In genomic region chr6:49325901-49326300, GRCh38 we compare ENCODE assay signal across 19 cellular contexts.
DNase-seq lines count a peak whose midpoint lies in the region; ATAC-seq, FAIRE-seq and TF ChIP-seq lines count a peak whose summit lies in the region.
"Had no signal": no experiment of that assay in that cellular context is flagged by ENCODE, and none has a peak within 500 bp of the region (broad histone marks: within the 10 kb centered on the region; RNA-seq: fewer than 3 reads in every experiment).

No MANE protein-coding gene starts in this region.

- TF ChIP-seq CTCF in IMR-90 (conservative IDR thresholded peaks at IDR 0.05; ENCODE audit: low read depth, low read length) (no peak), cardiac fibroblast (IDR thresholded peaks at IDR 0.05; ENCODE audit: low read depth, low read length) (no peak)

- H4K20me1 ChIP-seq in BLaER1 treated with 17β-estradiol and CSF1 and Interleukin-3, amounts not matched to agents 10 nM and 100 nM = no peaks in the 10 kb centered on the region
- H4K20me1 ChIP-seq in IMR-90 (ENCODE audit: insufficient read depth, low read length) = no peaks in the 10 kb centered on the region

- H4K5ac ChIP-seq in IMR-90 (ENCODE audit: low read depth, low read length) = peak overlapping the region; percentile 26; the same call in 1 of the 2 replicates

- POLR2A ChIA-PET in IMR-90 (lab: Charles Lee; ENCODE audit: unreplicated experiment) = no interaction called here
- POLR2A ChIA-PET in activated CD4-positive, alpha-beta memory T cell treated with anti-CD3 and anti-CD28 coated beads, Interleukin-2, amount 10 ng/mL, durations not matched to agents 7 days and 5 days (lab: Charles Lee) = no interaction called here

- CTCF ChIA-PET in IMR-90 (lab: Yijun Ruan, JAX) = no interaction called here
- CTCF ChIA-PET in activated CD4-positive, alpha-beta memory T cell treated with anti-CD3 and anti-CD28 coated beads, Interleukin-2, amount 10 ng/mL, durations not matched to agents 7 days and 5 days (lab: Charles Lee) = no interaction called here

- H3K4me1 ChIP-seq in BLaER1 treated with 17β-estradiol and CSF1 and Interleukin-3, amounts not matched to agents 10 nM and 100 nM = peaks cover 4 to 25% (median 12%) of the 10 kb centered on the region in 10 experiments; a peak in 17 of 20 replicates
- H3K4me1 ChIP-seq in IMR-90 (ENCODE audit: control insufficient read depth, insufficient read depth, low read length) = no peaks in the 10 kb centered on the region; the same call in 1 of the 2 replicates
- H3K4me1 ChIP-seq: adrenal gland, testis had no signal

- H3K4me3 ChIP-seq in BLaER1 treated with 17β-estradiol and CSF1 and Interleukin-3, amounts not matched to agents 10 nM and 100 nM = no peak overlapping the region
- H3K4me3 ChIP-seq in IMR-90 (ENCODE audit: insufficient read depth, low read depth, low read length) = no peak overlapping the region
- H3K4me3 ChIP-seq in cardiac fibroblast (replicated peaks in 1 of 2; ENCODE audit: low read depth in 2 of 2, low read length in 2 of 2) = no peak overlapping the region
- H3K4me3 ChIP-seq: adrenal gland, neural progenitor cell, testis had no signal

- peaks cover 4% of the 10 kb centered on the region for H3K9me1 ChIP-seq in IMR-90 (ENCODE audit: insufficient read depth, low read length)

- H2BK120ac ChIP-seq in IMR-90 (ENCODE audit: low read depth, low read length) = peak overlapping the region; percentile 98

- BruUV-seq in IMR-90 (replicated peaks; lab: Mats Ljungman, UMichigan) = no TSS peak

- H3K18ac ChIP-seq in IMR-90 (ENCODE audit: low read depth, low read length) = peak overlapping the region; percentile 74; the same call in 1 of the 2 replicates

- peak overlapping the region; percentile 38 to 93 for H4K8ac ChIP-seq in IMR-90 (ENCODE audit: low read depth in 2 of 2, low read length in 2 of 2)

- H3K4me3 Mint-ChIP-seq in activated CD4-positive, alpha-beta memory T cell treated with anti-CD3 and anti-CD28 coated beads, Interleukin-2, amount 10 ng/mL, durations not matched to agents 7 days and 5 days = no peak overlapping the region
- H3K4me3 Mint-ChIP-seq: activated T-helper 17 cell treated with anti-CD3 and anti-CD28 coated beads, Interleukin-2, amount 50 U/mL, for 72 hours; neural progenitor cell had no signal

- no peaks in the 10 kb centered on the region for H3K4me1 Mint-ChIP-seq in activated CD4-positive, alpha-beta memory T cell treated with anti-CD3 and anti-CD28 coated beads, Interleukin-2, amount 10 ng/mL, durations not matched to agents 7 days and 5 days
- H3K4me1 Mint-ChIP-seq: activated T-helper 17 cell treated with anti-CD3 and anti-CD28 coated beads, Interleukin-2, amount 50 U/mL, for 72 hours had no signal

- H3K23ac ChIP-seq in IMR-90 (ENCODE audit: low read depth, low read length) = peak overlapping the region; percentile 98

- H3K79me1 ChIP-seq in IMR-90 (ENCODE audit: low read depth in 1 of 2, low read length in 2 of 2) = no peaks in the 10 kb centered on the region

- H2AK5ac ChIP-seq in IMR-90 (ENCODE audit: low read depth, low read length) = peak overlapping the region; percentile 83; the same call in 1 of the 2 replicates

- H3K27ac Mint-ChIP-seq in activated CD4-positive, alpha-beta memory T cell treated with anti-CD3 and anti-CD28 coated beads, Interleukin-2, amount 10 ng/mL, durations not matched to agents 7 days and 5 days = no peak overlapping the region
- H3K27ac Mint-ChIP-seq: activated T-helper 17 cell treated with anti-CD3 and anti-CD28 coated beads, Interleukin-2, amount 50 U/mL, for 72 hours; neural progenitor cell had no signal

- peak overlapping the region; percentile 99 for H2BK20ac ChIP-seq in IMR-90 (ENCODE audit: low read depth, low read length)

- FAIRE-seq in frontal cortex (lab: Jason Lieb, UNC) = no peak
- FAIRE-seq: TTC549 had no signal

- no peak for TF ChIP-seq POLR2A in IMR-90 (IDR thresholded peaks at IDR 0.05; ENCODE audit: low read depth, low read length)

- no peaks in the 10 kb centered on the region for H3K27me3 Mint-ChIP-seq in activated CD4-positive, alpha-beta memory T cell treated with anti-CD3 and anti-CD28 coated beads, Interleukin-2, amount 10 ng/mL, durations not matched to agents 7 days and 5 days
- H3K27me3 Mint-ChIP-seq: activated T-helper 17 cell treated with anti-CD3 and anti-CD28 coated beads, Interleukin-2, amount 50 U/mL, for 72 hours had no signal

- H2BK5ac ChIP-seq in IMR-90 (ENCODE audit: low read depth, low read length, poor library complexity, severe bottlenecking) = peak overlapping the region; percentile 94

- H3K9ac ChIP-seq in BLaER1 treated with 17β-estradiol and CSF1 and Interleukin-3, amounts not matched to agents 10 nM and 100 nM = no peak overlapping the region
- no peak overlapping the region for H3K9ac ChIP-seq in IMR-90 (ENCODE audit: low read depth, low read length)
- H3K9ac ChIP-seq: neural progenitor cell had no signal

- H3K56ac ChIP-seq in IMR-90 (ENCODE audit: extremely low read depth, insufficient read depth, low read length) = peak overlapping the region; percentile 70

- peak overlapping the region; percentile 97 for H3K14ac ChIP-seq in IMR-90 (replicated peaks; ENCODE audit: low read depth, low read length)

- no peaks in the 10 kb centered on the region for H3K36me3 Mint-ChIP-seq in activated CD4-positive, alpha-beta memory T cell treated with anti-CD3 and anti-CD28 coated beads, Interleukin-2, amount 10 ng/mL, durations not matched to agents 7 days and 5 days (ENCODE audit: low read depth)
- H3K36me3 Mint-ChIP-seq: neural progenitor cell had no signal

- in situ Hi-C loops in IMR-90 (cut with MboI; ENCODE audit: low sequenced_read_pairs) = no loop called here

- H2AFZ ChIP-seq in IMR-90 (replicated peaks; ENCODE audit: low read length, poor library complexity) = peak overlapping the region; percentile 35
- H2AFZ ChIP-seq: neural progenitor cell had no signal

- intact Hi-C loops in IMR-90 (cut with micrococcal nuclease) = no loop called here

- no peak for DNase-seq in IMR-90
- DNase-seq in cardiac fibroblast (ENCODE audit: low read depth in 2 of 2) = peak; percentile 8 to 46
- DNase-seq in kidney glomerular epithelial cell (lab: John Stamatoyannopoulos, UW) = peak; percentile 20
- DNase-seq in occipital lobe (lab: John Stamatoyannopoulos, UW) = no peak
- no peak for DNase-seq in frontal cortex (ENCODE audit: low spot score in 2 of 2)
- no peak for DNase-seq in activated naive CD4-positive, alpha-beta T cell treated with anti-CD3 and anti-CD28 coated beads, Interleukin-2, amount 50 U/mL, for 16 hours
- DNase-seq in activated CD4-positive, alpha-beta memory T cell treated with anti-CD3 and anti-CD28 coated beads, Interleukin-2, amount 10 ng/mL, durations not matched to agents 7 days and 5 days = no peak
- DNase-seq: adrenal gland; cerebellar nuclear complex; DND-41; effector memory CD4-positive, alpha-beta T cell; NCI-H2081; NK-92 treated with Interleukin-12 subunit alpha and Interleukin-12 subunit beta, amount 100 ng/mL, for 24 hours; RPMI8226; testis had no signal

- TF ChIP-seq RAD21 in IMR-90 (IDR thresholded peaks at IDR 0.05; ENCODE audit: low read length) = no peak

- no peaks in the 10 kb centered on the region for H3K9me3 ChIP-seq in BLaER1 treated with 17β-estradiol and CSF1 and Interleukin-3, amounts not matched to agents 10 nM and 100 nM (replicated peaks in 1 of 11)
- H3K9me3 ChIP-seq in IMR-90 (ENCODE audit: control insufficient read depth, insufficient read depth, low read length) = no peaks in the 10 kb centered on the region
- H3K9me3 ChIP-seq: adrenal gland, testis had no signal

- ATAC-seq in IMR-90 (ENCODE audit: low read depth) = no peak
- ATAC-seq: activated T-helper 17 cell treated with anti-CD3 and anti-CD28 coated beads, Interleukin-2, amount 50 U/mL, for 72 hours had no signal

- no peaks in the 10 kb centered on the region for H3K27me3 ChIP-seq in BLaER1 treated with 17β-estradiol and CSF1 and Interleukin-3, amounts not matched to agents 10 nM and 100 nM
- no peaks in the 10 kb centered on the region for H3K27me3 ChIP-seq in IMR-90 (ENCODE audit: control insufficient read depth, insufficient read depth, low read length)
- H3K27me3 ChIP-seq: adrenal gland, neural progenitor cell, testis had no signal

- 83% methylated on average over 1 of the region's 1 CpG; no CpG with 5 or more reads in 1 of the 2 experiments for WGBS in IMR-90 (ENCODE audit: extremely low coverage in 2 of 2, insufficient read length in 1 of 2), 2 experiments

- no peaks in the 10 kb centered on the region for H3K9me3 Mint-ChIP-seq in activated CD4-positive, alpha-beta memory T cell treated with anti-CD3 and anti-CD28 coated beads, Interleukin-2, amount 10 ng/mL, durations not matched to agents 7 days and 5 days
- H3K9me3 Mint-ChIP-seq: activated T-helper 17 cell treated with anti-CD3 and anti-CD28 coated beads, Interleukin-2, amount 50 U/mL, for 72 hours; neural progenitor cell had no signal

- H4K91ac ChIP-seq in IMR-90 (ENCODE audit: insufficient read depth, low read depth, low read length) = peak overlapping the region; percentile 84

- peak overlapping the region in 4 of 11 experiments; percentile 1 to 30 (median 24); a peak in 4 of 22 replicates for H3K27ac ChIP-seq in BLaER1 treated with 17β-estradiol and CSF1 and Interleukin-3, amounts not matched to agents 10 nM and 100 nM
- H3K27ac ChIP-seq in IMR-90 (ENCODE audit: insufficient read depth, low read length) = no peak overlapping the region; the same call in 1 of the 2 replicates
- H3K27ac ChIP-seq: adrenal gland, neural progenitor cell, testis had no signal

- no peaks in the 10 kb centered on the region for H3K36me3 ChIP-seq in BLaER1 treated with 17β-estradiol and CSF1 and Interleukin-3, amounts not matched to agents 10 nM and 100 nM
- H3K36me3 ChIP-seq in IMR-90 (ENCODE audit: control insufficient read depth, insufficient read depth, low read length) = no peaks in the 10 kb centered on the region
- H3K36me3 ChIP-seq: adrenal gland, neural progenitor cell had no signal

- H2AK9ac ChIP-seq in IMR-90 (replicated peaks; ENCODE audit: low read depth, low read length, poor library complexity) = peak overlapping the region; percentile 48

- peak overlapping the region; percentile 69; the same call in 2 of the 3 replicates for H2BK15ac ChIP-seq in IMR-90 (ENCODE audit: low read depth, low read length)

- dilution Hi-C loops in IMR-90 (cut with HindIII; ENCODE audit: low sequenced_read_pairs, unreplicated experiment) = no loop called here

- H3K4me2 ChIP-seq in BLaER1 treated with 17β-estradiol and CSF1 and Interleukin-3, amounts not matched to agents 10 nM and 100 nM = peak overlapping the region in 8 of 11 experiments; percentile 20 to 77 (median 56); a peak in 14 of 22 replicates
- peak overlapping the region; percentile 81; the same call in 1 of the 2 replicates for H3K4me2 ChIP-seq in IMR-90 (ENCODE audit: low read depth, low read length)
- H3K4me2 ChIP-seq: neural progenitor cell had no signal

- H3K4ac ChIP-seq in IMR-90 (ENCODE audit: low read depth, low read length) = peak overlapping the region; percentile 93

TF ChIP-seq in IMR-90, 13 proteins besides CTCF, POLR2A, EP300 and RAD21 (continues in another document):
- no peak for TF ChIP-seq RCOR1 (IDR thresholded peaks at IDR 0.05; ENCODE audit: insufficient replicate concordance, low read length)
- TF ChIP-seq MAFK (IDR thresholded peaks at IDR 0.05; ENCODE audit: low read depth, low read length) = no peak
- no peak for TF ChIP-seq MAZ (IDR thresholded peaks at IDR 0.05; ENCODE audit: borderline replicate concordance, low read depth, low read length)
- TF ChIP-seq FOS (IDR thresholded peaks at IDR 0.05; ENCODE audit: low read depth, low read length) = no peak

Comparison
In these comparisons a context has a peak if more than half of its experiments do, and no peak if none do; other contexts are left out.
1. DNase-seq: peak in cardiac fibroblast (2 of 2) and kidney glomerular epithelial cell (single experiment); none in IMR-90 (single experiment), occipital lobe (single experiment), frontal cortex (0 of 2), activated naive CD4-positive, alpha-beta T cell treated with anti-CD3 and anti-CD28 coated beads, Interleukin-2, amount 50 U/mL, for 16 hours (single experiment) and activated CD4-positive, alpha-beta memory T cell treated with anti-CD3 and anti-CD28 coated beads, Interleukin-2, amount 10 ng/mL, durations not matched to agents 7 days and 5 days (single experiment).